In the genomic region with DNA sequence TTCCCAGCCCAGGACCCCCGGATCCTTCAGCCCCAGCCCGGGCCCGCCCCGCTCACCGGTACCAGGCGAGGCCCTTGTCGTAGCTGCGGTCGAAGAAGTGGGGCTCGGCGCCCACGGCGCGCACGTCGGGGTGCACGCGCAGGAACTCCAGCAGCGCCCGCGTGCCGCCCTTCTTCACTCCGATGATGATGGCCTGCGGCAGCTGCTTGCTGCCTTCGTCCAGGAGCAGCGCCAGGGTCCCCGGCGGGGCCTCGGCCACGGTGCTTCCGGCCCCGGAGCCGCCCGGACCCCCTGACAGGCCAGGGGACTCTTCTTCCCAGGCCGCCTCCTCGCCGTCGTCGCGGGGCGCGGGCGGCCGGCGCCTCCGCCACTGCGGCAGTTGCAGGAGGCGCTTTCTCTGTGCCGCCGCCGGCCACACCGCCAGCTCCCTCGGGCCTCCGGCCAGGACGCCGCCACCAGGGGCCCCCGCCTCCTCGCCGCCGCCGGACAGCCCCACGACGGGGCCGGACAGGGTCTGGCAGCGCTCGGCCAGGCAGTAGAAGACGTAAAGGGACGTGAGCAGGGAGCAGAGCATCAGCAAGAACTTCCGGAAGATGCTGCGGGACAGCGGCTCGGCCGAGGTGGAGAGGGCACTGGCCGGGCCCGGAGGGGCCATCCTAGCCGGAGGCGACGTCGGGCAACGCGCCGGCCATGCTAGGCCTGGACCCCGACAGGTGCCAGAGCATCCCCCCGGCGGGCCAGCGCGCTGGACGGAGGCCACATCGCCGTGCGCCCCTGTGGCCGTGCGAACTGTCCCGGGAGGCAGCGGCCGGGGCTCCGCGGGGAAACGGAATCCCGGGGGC, we compare ENCODE assay signal across 12 cellular contexts. TPM values are rescaled to one million over a fixed set of nuclear protein-coding genes. Genes with fewer than 3 reads are reported as not detected.
DNase-seq lines count a peak whose midpoint lies in the region; ATAC-seq and TF ChIP-seq lines count a peak whose summit lies in the region.
"Had no signal": no experiment of that assay in that cellular context is flagged by ENCODE, and none has a peak within 500 bp of the region (broad histone marks: within the 10 kb centered on the region; RNA-seq: fewer than 3 reads in every experiment).

No MANE protein-coding gene starts in this region.

- H3K27me3 Mint-ChIP-seq in nephron (ENCODE audit: low read depth) = peaks cover 67% of the 10 kb centered on the region

- peak overlapping the region; percentile 87 for H3K9ac ChIP-seq in fibroblast of lung (ENCODE audit: insufficient read depth, low read length)

- peak overlapping the region; percentile 59 to 81 (median 75) for H3K4me3 Mint-ChIP-seq in nephron

- H4K20me1 ChIP-seq in fibroblast of lung (ENCODE audit: control insufficient read depth, extremely low read depth, insufficient read depth, low read length) = no peaks in the 10 kb centered on the region

- peak; percentile 60 for DNase-seq in AG08396 (ENCODE audit: low spot score)
- peak; percentile 44 for DNase-seq in NB4 (ENCODE audit: low read depth)
- peak; percentile 25 to 38 for DNase-seq in fibroblast of lung (ENCODE audit: low read depth in 2 of 2)
- no peak for DNase-seq in NCI-H524 (lab: John Stamatoyannopoulos, UW)
- DNase-seq in SHP77 treated with DMSO at 0.1 percent for 48 hours (lab: John Stamatoyannopoulos, UW) = no peak
- DNase-seq in GM19238 (ENCODE audit: insufficient read length, low spot score) = no peak
- DNase-seq: activated CD4-positive, alpha-beta T cell treated with anti-CD3 and anti-CD28 coated beads, Interleukin-2, amount 50 U/mL, for 1 hour; DMS 273 treated with DMSO at 0.1 percent for 48 hours; NCI-H2029 treated with DMSO at 0.1 percent for 48 hours had no signal

- no peak for TF ChIP-seq POLR2A in NB4 (IDR thresholded peaks at IDR 0.05; ENCODE audit: extremely low read depth, insufficient read length)

- no peaks in the 10 kb centered on the region for H3K9me3 ChIP-seq in fibroblast of lung (ENCODE audit: control insufficient read depth, insufficient read depth, low read depth, low read length)
- H3K9me3 ChIP-seq: HAP-1 had no signal

- H3K4me2 ChIP-seq in fibroblast of lung (ENCODE audit: extremely low read depth, insufficient read depth, low read length) = peak overlapping the region; percentile 78

- no peak for ATAC-seq in GM21367 (IDR thresholded peaks at IDR 0.05; ENCODE audit: unreplicated experiment)

- no peaks in the 10 kb centered on the region for H3K4me1 ChIP-seq in fibroblast of lung (ENCODE audit: control insufficient read depth, extremely low read depth, insufficient read depth, low read length)
- H3K4me1 ChIP-seq: HAP-1 had no signal

- peak overlapping the region; percentile 95 for H3K27ac ChIP-seq in fibroblast of lung (ENCODE audit: insufficient read depth, low read length)

- H2AFZ ChIP-seq in fibroblast of lung (ENCODE audit: low read length) = peak overlapping the region; percentile 17

- peaks cover 1% of the 10 kb centered on the region for H3K9me3 Mint-ChIP-seq in nephron

- TF ChIP-seq CTCF in NB4 (IDR thresholded peaks at IDR 0.05; ENCODE audit: low read depth, low read length) (no peak), fibroblast of lung (conservative IDR thresholded peaks at IDR 0.05 in 1 of 2, IDR thresholded peaks at IDR 0.05 in 1 of 2; ENCODE audit: low read depth in 1 of 2, low read length in 2 of 2) (no peak), nephron (IDR thresholded peaks at IDR 0.05; ENCODE audit: unreplicated experiment in 3 of 3) (no peak)

- H3K27me3 ChIP-seq in fibroblast of lung (ENCODE audit: control insufficient read depth, insufficient read depth, low read length) = no peaks in the 10 kb centered on the region

- peaks cover 43% of the 10 kb centered on the region for H3K4me1 Mint-ChIP-seq in nephron

- H3K79me2 ChIP-seq in fibroblast of lung (ENCODE audit: control insufficient read depth, insufficient read depth, low read length) = peaks cover 58% of the 10 kb centered on the region

- H3K36me3 Mint-ChIP-seq in nephron (ENCODE audit: low read depth) = no peaks in the 10 kb centered on the region

- no peak overlapping the region for H3K27ac Mint-ChIP-seq in nephron

- no peaks in the 10 kb centered on the region for H3K36me3 ChIP-seq in fibroblast of lung (ENCODE audit: control insufficient read depth, insufficient read depth, low read length)
- H3K36me3 ChIP-seq: HAP-1 had no signal

- H3K4me3 ChIP-seq in NB4 (ENCODE audit: low read depth, low read length) (peak overlapping the region; percentile 59), fibroblast of lung (replicated peaks in 1 of 4; ENCODE audit: control extremely low read depth in 1 of 4, insufficient read depth in 1 of 4, low read depth in 3 of 4, low read length in 4 of 4) (peak overlapping the region; percentile 70 to 98 (median 90))
- H3K4me3 ChIP-seq: HAP-1 had no signal

RNA-seq across cellular contexts. Expression of gene HS3ST3A1, which starts 1.0 kb away (rescaled TPM):
- 28.5 and 48.7 TPM in 2 replicates for total RNA-seq in fibroblast of lung
- 2.4 and 13.1 TPM in 2 replicates for polyA plus RNA-seq in fibroblast of lung
- polyA plus RNA-seq in fibroblast of lung (2012) = 3.3 and 25.2 TPM in 2 replicates
- polyA minus RNA-seq in fibroblast of lung (ENCODE audit: low replicate concordance) = 1.2 and 4.0 TPM in 2 replicates

Comparison
In these comparisons a context has a peak if more than half of its experiments do, and no peak if none do; other contexts are left out.
1. DNase-seq: peak in AG08396 (single experiment), NB4 (single experiment) and fibroblast of lung (2 of 2); none in NCI-H524 (0 of 2), SHP77 treated with DMSO at 0.1 percent for 48 hours (single experiment) and GM19238 (single experiment).